1 cellular context compared by ENCODE assay signal in genomic region chr12:6328945-6329692, GRCh38.
TF ChIP-seq lines count a peak whose summit lies in the region.

No MANE protein-coding gene starts in this region.

TF ChIP-seq in endothelial cell of umbilical vein, 7 proteins besides CTCF, POLR2A, EP300 and RAD21:
- TF ChIP-seq MAX (IDR thresholded peaks at IDR 0.05; ENCODE audit: insufficient read depth, insufficient read length) (no peak), GATA2 (IDR thresholded peaks at IDR 0.05; ENCODE audit: insufficient read depth, insufficient read length, low read depth, low read length) (no peak), FOS (IDR thresholded peaks at IDR 0.05; ENCODE audit: borderline replicate concordance, insufficient read depth, low read length) (no peak), JUN (IDR thresholded peaks at IDR 0.05; ENCODE audit: borderline replicate concordance, insufficient read depth, insufficient read length, low read depth) (no peak), MYC (IDR thresholded peaks at IDR 0.05; ENCODE audit: low read depth, low read length) (no peak), EZH2 (IDR thresholded peaks at IDR 0.05; ENCODE audit: borderline replicate concordance, low read depth, low read length, severe bottlenecking) (no peak), POLR2AphosphoS5 (IDR thresholded peaks at IDR 0.05; ENCODE audit: insufficient read depth, low read depth, low read length) (no peak)
TF ChIP-seq in endothelial cell of umbilical vein: peak in this region for 0.
